1 cellular context compared by ENCODE assay signal in the genomic region with DNA sequence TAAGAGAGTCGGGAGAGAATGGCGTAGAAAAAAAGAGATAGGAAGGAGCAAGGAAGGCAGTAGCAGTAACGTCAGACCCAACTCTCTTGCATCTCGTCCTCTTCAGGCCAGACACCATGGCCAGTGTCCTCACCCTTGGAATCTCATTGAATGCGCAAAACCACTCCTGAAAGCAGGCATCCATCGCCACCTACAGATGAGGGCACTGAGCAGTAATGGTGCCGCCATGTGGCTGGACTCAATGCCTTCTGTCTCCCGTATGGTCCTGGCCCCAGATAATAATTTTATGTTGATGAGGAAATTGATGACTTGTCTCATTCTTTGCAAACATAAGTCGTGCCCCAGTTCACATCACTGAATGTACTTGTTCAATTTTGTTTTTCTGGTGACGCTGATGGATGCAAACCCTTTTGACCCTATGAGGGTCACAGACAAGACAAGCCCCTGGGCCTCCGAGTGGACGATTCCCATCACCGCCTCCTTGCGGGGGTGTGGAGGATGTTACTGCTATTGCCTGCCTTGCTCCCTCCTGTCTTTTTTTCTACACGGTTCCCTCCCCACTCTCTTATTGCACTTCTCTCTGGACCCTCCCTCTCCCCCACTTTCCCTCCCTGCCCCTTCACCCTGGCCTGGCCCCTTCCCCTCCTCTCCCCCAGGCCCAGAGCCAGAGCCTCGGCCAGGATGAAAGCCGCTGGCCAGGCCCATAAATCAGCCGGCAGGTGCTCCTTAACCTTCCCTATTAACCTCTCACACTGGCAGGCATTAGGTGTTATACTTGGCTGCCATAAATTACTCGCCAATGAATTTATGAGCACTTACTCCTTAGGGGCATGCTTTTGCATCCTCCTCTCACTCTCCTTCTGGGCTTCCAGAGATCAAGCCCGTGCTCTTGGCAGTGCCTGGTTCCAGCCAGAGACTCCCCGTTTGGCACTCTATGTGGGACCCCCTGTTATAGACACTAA.
TF ChIP-seq lines count a peak whose summit lies in the region.

No MANE protein-coding gene starts in this region.

TF ChIP-seq in GM23338, 12 proteins besides CTCF, POLR2A, EP300 and RAD21:
- no peak for TF ChIP-seq ZNF331 (CRISPR knock-in tag; IDR thresholded peaks at IDR 0.05; ENCODE audit: low read depth)
